Comparison of ENCODE assay signal across 2 cellular contexts in the genomic region with DNA sequence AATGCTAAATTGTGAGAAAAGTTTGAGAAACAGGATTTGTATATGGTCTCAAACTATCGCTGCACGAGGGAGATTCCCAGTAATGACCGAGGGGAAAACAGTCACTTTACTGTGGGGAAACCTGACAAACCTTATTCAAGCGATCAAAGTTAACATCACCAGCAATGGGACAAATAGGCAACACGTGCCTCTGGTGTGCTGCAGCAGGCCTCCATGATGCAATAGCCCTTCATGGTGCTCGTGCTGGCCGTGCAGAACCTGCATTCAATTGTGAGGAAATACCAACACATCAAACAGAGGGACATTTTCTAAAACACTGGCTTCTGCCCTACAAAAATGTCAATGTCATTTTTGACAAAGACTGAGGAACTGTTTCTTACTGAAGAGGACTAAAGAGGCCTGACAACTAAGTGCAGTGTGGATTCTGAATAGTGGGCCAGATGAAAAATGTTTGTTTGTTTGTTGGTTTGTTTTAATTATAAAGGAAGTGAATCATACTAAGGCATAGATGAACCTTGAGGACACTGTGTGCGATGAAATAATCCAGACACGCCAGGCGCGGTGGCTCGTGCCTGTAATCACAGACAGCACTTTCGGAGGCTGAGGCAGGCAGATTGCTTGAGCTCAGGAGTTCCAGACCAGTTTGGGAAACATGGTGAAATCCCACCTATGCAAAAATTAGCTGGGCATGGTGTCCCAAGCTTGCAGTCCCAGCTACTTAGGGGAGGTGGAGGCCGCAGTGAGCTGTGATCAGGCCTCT.
A peak's percentile ranks its signal among the peaks of the same experiment; 100 is the strongest.
TF ChIP-seq lines count a peak whose summit lies in the region.

No MANE protein-coding gene starts in this region.

TF ChIP-seq in GM23338, 12 proteins besides CTCF, POLR2A, EP300 and RAD21 (continues in another document):
- no peak for TF ChIP-seq JUNB (IDR thresholded peaks at IDR 0.05; ENCODE audit: unreplicated experiment)
- no peak for TF ChIP-seq STAT1 (IDR thresholded peaks at IDR 0.05; ENCODE audit: unreplicated experiment)
- TF ChIP-seq ZNF462 (CRISPR knock-in tag; IDR thresholded peaks at IDR 0.05) = no peak
- TF ChIP-seq ZNF331 (CRISPR knock-in tag; IDR thresholded peaks at IDR 0.05; ENCODE audit: low read depth) = no peak
- TF ChIP-seq POLR2AphosphoS5 (IDR thresholded peaks at IDR 0.05; ENCODE audit: low read depth) = no peak
- no peak for TF ChIP-seq EZH2phosphoT487 (IDR thresholded peaks at IDR 0.05; ENCODE audit: unreplicated experiment)
- no peak for TF ChIP-seq REST (IDR thresholded peaks at IDR 0.05; ENCODE audit: unreplicated experiment)
- TF ChIP-seq, protein P1, sequence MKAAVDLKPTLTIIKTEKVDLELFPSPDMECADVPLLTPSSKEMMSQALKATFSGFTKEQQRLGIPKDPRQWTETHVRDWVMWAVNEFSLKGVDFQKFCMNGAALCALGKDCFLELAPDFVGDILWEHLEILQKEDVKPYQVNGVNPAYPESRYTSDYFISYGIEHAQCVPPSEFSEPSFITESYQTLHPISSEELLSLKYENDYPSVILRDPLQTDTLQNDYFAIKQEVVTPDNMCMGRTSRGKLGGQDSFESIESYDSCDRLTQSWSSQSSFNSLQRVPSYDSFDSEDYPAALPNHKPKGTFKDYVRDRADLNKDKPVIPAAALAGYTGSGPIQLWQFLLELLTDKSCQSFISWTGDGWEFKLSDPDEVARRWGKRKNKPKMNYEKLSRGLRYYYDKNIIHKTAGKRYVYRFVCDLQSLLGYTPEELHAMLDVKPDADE (IDR thresholded peaks at IDR 0.05) = no peak

TF ChIP-seq in K562, 482 proteins besides CTCF, POLR2A, EP300 and RAD21 (continues in another document):
- TF ChIP-seq POLR2AphosphoS5 (IDR thresholded peaks at IDR 0.05; ENCODE audit: control insufficient read depth, insufficient read depth, low read depth, low read length) (no peak), U2AF1 (optimal IDR thresholded peaks at IDR 0.05; ENCODE audit: low read depth, low read length) (no peak), EZH2 (IDR thresholded peaks at IDR 0.05; ENCODE audit: borderline replicate concordance, low read depth, low read length) (no peak), ZNF263 (CRISPR knock-in tag; IDR thresholded peaks at IDR 0.05; ENCODE audit: borderline replicate concordance) (no peak), RFX5 (IDR thresholded peaks at IDR 0.05; ENCODE audit: low read depth, low read length) (no peak), CBX2 (IDR thresholded peaks at IDR 0.05; ENCODE audit: insufficient read depth, low read length, poor library complexity, severe bottlenecking) (no peak), DMBX1 (CRISPR knock-in tag; IDR thresholded peaks at IDR 0.05; ENCODE audit: borderline replicate concordance) (peak; percentile 79), ZNF175 (CRISPR knock-in tag; IDR thresholded peaks at IDR 0.05; ENCODE audit: low read depth) (peak; percentile 63; the same call in 1 of the 2 replicates), ZNF592 (IDR thresholded peaks at IDR 0.05) (peak; percentile 79), GATA2 (CRISPR knock-in tag; IDR thresholded peaks at IDR 0.05) (no peak), ZNF639 (CRISPR knock-in tag; conservative IDR thresholded peaks at IDR 0.05 in 1 of 2, IDR thresholded peaks at IDR 0.05 in 1 of 2) (no peak), FOXK2 (conservative IDR thresholded peaks at IDR 0.05 in 1 of 2, IDR thresholded peaks at IDR 0.05 in 1 of 2; ENCODE audit: low read depth in 2 of 2) (no peak), WHSC1 (IDR thresholded peaks at IDR 0.05; ENCODE audit: low read length) (no peak), CEBPG (CRISPR knock-in tag; IDR thresholded peaks at IDR 0.05) (peak; percentile 76), CEBPG (tag; conservative IDR thresholded peaks at IDR 0.05 in 1 of 2, IDR thresholded peaks at IDR 0.05 in 1 of 2) (peak; percentile 63 to 86; a peak in 3 of 4 replicates), PURB (CRISPR knock-in tag; IDR thresholded peaks at IDR 0.05; ENCODE audit: low read depth) (no peak), NEUROD1 (IDR thresholded peaks at IDR 0.05; ENCODE audit: borderline replicate concordance, low read depth, low read length, partially characterized antibody) (no peak), PRPF4 (IDR thresholded peaks at IDR 0.05; ENCODE audit: insufficient read depth, low read depth, low read length, poor library complexity, severe bottlenecking) (no peak), RBM25 (IDR thresholded peaks at IDR 0.05; ENCODE audit: low read depth, low read length, severe bottlenecking) (no peak), MXI1 (IDR thresholded peaks at IDR 0.05; ENCODE audit: low read depth, low read length) (no peak), ZHX1 (conservative IDR thresholded peaks at IDR 0.05; ENCODE audit: low read length) (no peak), CEBPB (tag; IDR thresholded peaks at IDR 0.05) (peak; percentile 75)
- TF ChIP-seq, protein P2, sequence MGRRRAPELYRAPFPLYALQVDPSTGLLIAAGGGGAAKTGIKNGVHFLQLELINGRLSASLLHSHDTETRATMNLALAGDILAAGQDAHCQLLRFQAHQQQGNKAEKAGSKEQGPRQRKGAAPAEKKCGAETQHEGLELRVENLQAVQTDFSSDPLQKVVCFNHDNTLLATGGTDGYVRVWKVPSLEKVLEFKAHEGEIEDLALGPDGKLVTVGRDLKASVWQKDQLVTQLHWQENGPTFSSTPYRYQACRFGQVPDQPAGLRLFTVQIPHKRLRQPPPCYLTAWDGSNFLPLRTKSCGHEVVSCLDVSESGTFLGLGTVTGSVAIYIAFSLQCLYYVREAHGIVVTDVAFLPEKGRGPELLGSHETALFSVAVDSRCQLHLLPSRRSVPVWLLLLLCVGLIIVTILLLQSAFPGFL (CRISPR knock-in tag; IDR thresholded peaks at IDR 0.05) = no peak
- TF ChIP-seq, protein P3, sequence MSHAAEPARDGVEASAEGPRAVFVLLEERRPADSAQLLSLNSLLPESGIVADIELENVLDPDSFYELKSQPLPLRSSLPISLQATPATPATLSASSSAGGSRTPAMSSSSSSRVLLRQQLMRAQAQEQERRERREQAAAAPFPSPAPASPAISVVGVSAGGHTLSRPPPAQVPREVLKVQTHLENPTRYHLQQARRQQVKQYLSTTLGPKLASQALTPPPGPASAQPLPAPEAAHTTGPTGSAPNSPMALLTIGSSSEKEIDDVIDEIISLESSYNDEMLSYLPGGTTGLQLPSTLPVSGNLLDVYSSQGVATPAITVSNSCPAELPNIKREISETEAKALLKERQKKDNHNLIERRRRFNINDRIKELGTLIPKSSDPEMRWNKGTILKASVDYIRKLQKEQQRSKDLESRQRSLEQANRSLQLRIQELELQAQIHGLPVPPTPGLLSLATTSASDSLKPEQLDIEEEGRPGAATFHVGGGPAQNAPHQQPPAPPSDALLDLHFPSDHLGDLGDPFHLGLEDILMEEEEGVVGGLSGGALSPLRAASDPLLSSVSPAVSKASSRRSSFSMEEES (CRISPR knock-in tag; IDR thresholded peaks at IDR 0.05) = no peak
- TF ChIP-seq, protein P4, sequence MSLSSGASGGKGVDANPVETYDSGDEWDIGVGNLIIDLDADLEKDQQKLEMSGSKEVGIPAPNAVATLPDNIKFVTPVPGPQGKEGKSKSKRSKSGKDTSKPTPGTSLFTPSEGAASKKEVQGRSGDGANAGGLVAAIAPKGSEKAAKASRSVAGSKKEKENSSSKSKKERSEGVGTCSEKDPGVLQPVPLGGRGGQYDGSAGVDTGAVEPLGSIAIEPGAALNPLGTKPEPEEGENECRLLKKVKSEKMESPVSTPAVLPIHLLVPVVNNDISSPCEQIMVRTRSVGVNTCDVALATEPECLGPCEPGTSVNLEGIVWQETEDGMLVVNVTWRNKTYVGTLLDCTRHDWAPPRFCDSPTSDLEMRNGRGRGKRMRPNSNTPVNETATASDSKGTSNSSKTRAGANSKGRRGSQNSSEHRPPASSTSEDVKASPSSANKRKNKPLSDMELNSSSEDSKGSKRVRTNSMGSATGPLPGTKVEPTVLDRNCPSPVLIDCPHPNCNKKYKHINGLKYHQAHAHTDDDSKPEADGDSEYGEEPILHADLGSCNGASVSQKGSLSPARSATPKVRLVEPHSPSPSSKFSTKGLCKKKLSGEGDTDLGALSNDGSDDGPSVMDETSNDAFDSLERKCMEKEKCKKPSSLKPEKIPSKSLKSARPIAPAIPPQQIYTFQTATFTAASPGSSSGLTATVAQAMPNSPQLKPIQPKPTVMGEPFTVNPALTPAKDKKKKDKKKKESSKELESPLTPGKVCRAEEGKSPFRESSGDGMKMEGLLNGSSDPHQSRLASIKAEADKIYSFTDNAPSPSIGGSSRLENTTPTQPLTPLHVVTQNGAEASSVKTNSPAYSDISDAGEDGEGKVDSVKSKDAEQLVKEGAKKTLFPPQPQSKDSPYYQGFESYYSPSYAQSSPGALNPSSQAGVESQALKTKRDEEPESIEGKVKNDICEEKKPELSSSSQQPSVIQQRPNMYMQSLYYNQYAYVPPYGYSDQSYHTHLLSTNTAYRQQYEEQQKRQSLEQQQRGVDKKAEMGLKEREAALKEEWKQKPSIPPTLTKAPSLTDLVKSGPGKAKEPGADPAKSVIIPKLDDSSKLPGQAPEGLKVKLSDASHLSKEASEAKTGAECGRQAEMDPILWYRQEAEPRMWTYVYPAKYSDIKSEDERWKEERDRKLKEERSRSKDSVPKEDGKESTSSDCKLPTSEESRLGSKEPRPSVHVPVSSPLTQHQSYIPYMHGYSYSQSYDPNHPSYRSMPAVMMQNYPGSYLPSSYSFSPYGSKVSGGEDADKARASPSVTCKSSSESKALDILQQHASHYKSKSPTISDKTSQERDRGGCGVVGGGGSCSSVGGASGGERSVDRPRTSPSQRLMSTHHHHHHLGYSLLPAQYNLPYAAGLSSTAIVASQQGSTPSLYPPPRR (CRISPR knock-in tag; IDR thresholded peaks at IDR 0.05; ENCODE audit: borderline replicate concordance) = no peak
